19 cellular contexts compared by ENCODE assay signal in genomic region chr10:16656886-16657285, GRCh38.
"Had no signal": no experiment of that assay in that cellular context is flagged by ENCODE, and none has a peak within 500 bp of the region (broad histone marks: within the 10 kb centered on the region; RNA-seq: fewer than 3 reads in every experiment).

No MANE protein-coding gene starts in this region.

- H3K27ac ChIP-seq: dorsolateral prefrontal cortex, heart left ventricle, ovary, right lobe of liver, testis had no signal

- H3K9me3 ChIP-seq: heart left ventricle, mucosa of descending colon, ovary, right lobe of liver, testis had no signal

- DNase-seq: cortex of kidney; dorsolateral prefrontal cortex; effector CD8-positive, alpha-beta T cell; heart left ventricle; hippocampal formation; mammary epithelial cell; mucosa of descending colon; naive thymus-derived CD8-positive, alpha-beta T cell; ovary; right lobe of liver; stimulated activated CD4-positive, alpha-beta T cell treated with anti-CD3 and anti-CD28 coated beads, Interleukin-15, amount 100 ng/mL, for 24 hours; stimulated activated CD4-positive, alpha-beta T cell treated with anti-CD3 and anti-CD28 coated beads, Interleukin-1b, Interleukin-23, amount 100 ng/mL, for 48 hours; stimulated activated CD4-positive, alpha-beta T cell treated with anti-CD3 and anti-CD28 coated beads, Interleukin-4, amount 100 ng/mL, for 24 hours; stimulated activated naive B cell treated with anti-CD40 and anti-IgM and Interleukin-4, amounts not matched to agents 10 μg/mL and 1 μg/mL and 100 μg/mL, for 72 hours; stimulated activated naive CD8-positive, alpha-beta T cell treated with anti-CD3 and anti-CD28 coated beads, Interleukin-15, amount 100 ng/mL, for 72 hours; testis had no signal

- H3K4me1 Mint-ChIP-seq: neural crest cell had no signal

- H3K9me3 Mint-ChIP-seq: naive thymus-derived CD8-positive, alpha-beta T cell; neural crest cell; stimulated activated naive B cell treated with anti-CD40 and anti-IgM and Interleukin-4, amounts not matched to agents 10 μg/mL and 1 μg/mL and 100 μg/mL, for 72 hours; stimulated activated naive CD8-positive, alpha-beta T cell treated with anti-CD3 and anti-CD28 coated beads, Interleukin-15, amount 100 ng/mL, for 72 hours had no signal

- ATAC-seq: heart left ventricle; left lobe of liver; mucosa of descending colon; naive thymus-derived CD8-positive, alpha-beta T cell; right lobe of liver; stimulated activated naive B cell treated with anti-CD40 and anti-IgM and Interleukin-4, amounts not matched to agents 10 μg/mL and 1 μg/mL and 100 μg/mL, for 72 hours; stimulated activated naive CD8-positive, alpha-beta T cell treated with anti-CD3 and anti-CD28 coated beads, Interleukin-15, amount 100 ng/mL, for 72 hours had no signal

- H3K4me3 ChIP-seq: dorsolateral prefrontal cortex, heart left ventricle, mucosa of descending colon, ovary, right lobe of liver, testis had no signal

- H3K27ac Mint-ChIP-seq: naive thymus-derived CD8-positive, alpha-beta T cell; progenitor cell of endocrine pancreas; stimulated activated naive B cell treated with anti-CD40 and anti-IgM and Interleukin-4, amounts not matched to agents 10 μg/mL and 1 μg/mL and 100 μg/mL, for 72 hours; stimulated activated naive CD8-positive, alpha-beta T cell treated with anti-CD3 and anti-CD28 coated beads, Interleukin-15, amount 100 ng/mL, for 72 hours had no signal

- H3K27me3 Mint-ChIP-seq: naive thymus-derived CD8-positive, alpha-beta T cell; progenitor cell of endocrine pancreas; stimulated activated naive B cell treated with anti-CD40 and anti-IgM and Interleukin-4, amounts not matched to agents 10 μg/mL and 1 μg/mL and 100 μg/mL, for 72 hours; stimulated activated naive CD8-positive, alpha-beta T cell treated with anti-CD3 and anti-CD28 coated beads, Interleukin-15, amount 100 ng/mL, for 72 hours had no signal

- H3K4me3 Mint-ChIP-seq: naive thymus-derived CD8-positive, alpha-beta T cell; neural crest cell; stimulated activated naive B cell treated with anti-CD40 and anti-IgM and Interleukin-4, amounts not matched to agents 10 μg/mL and 1 μg/mL and 100 μg/mL, for 72 hours; stimulated activated naive CD8-positive, alpha-beta T cell treated with anti-CD3 and anti-CD28 coated beads, Interleukin-15, amount 100 ng/mL, for 72 hours had no signal

- H3K27me3 ChIP-seq: dorsolateral prefrontal cortex, heart left ventricle, ovary, right lobe of liver, testis had no signal

- H3K36me3 ChIP-seq: heart left ventricle, ovary, right lobe of liver had no signal
